Comparison of ENCODE assay signal across 9 cellular contexts in genomic region chr22:39994566-39995345, GRCh38. TPM values are rescaled to one million over a fixed set of nuclear protein-coding genes. Genes with fewer than 3 reads are reported as not detected.
DNase-seq lines count a peak whose midpoint lies in the region; ATAC-seq and TF ChIP-seq lines count a peak whose summit lies in the region.
"Had no signal": no experiment of that assay in that cellular context is flagged by ENCODE, and none has a peak within 500 bp of the region (broad histone marks: within the 10 kb centered on the region; RNA-seq: fewer than 3 reads in every experiment).

Gene FAM83F, plus strand, starts transcription at chr22:39994954. Its CDS starts 89 bp downstream, at chr22:39995043.

- intact Hi-C loops in body of pancreas (cut with DNase I), result no loop called here
- intact Hi-C loops in upper lobe of right lung (cut with DNase I), result no loop called here

- peak within 1 kb of the TSS; percentile 42 to 63 for H3K4me3 ChIP-seq in body of pancreas
- H3K4me3 ChIP-seq in upper lobe of right lung, result peak within 1 kb of the TSS; percentile 31

- H3K36me3 ChIP-seq in body of pancreas (replicated peaks in 1 of 2; ENCODE audit: insufficient read depth in 1 of 2, low read depth in 2 of 2), result no peaks in the 10 kb centered on the region
- H3K36me3 ChIP-seq in upper lobe of right lung, result no peaks in the 10 kb centered on the region

- TF ChIP-seq POLR2A in body of pancreas (IDR thresholded peaks at IDR 0.05), result peak; percentile 31 to 39 (median 34)

- ATAC-seq in body of pancreas, result peak; percentile 82
- peak; percentile 77 for ATAC-seq in memory B cell (ENCODE audit: low read depth)
- peak; percentile 78 for ATAC-seq in upper lobe of right lung
- no peak for ATAC-seq in GM21619 (IDR thresholded peaks at IDR 0.05; ENCODE audit: unreplicated experiment)
- ATAC-seq in GM21360 (IDR thresholded peaks at IDR 0.05; ENCODE audit: unreplicated experiment), result no peak

- peak; percentile 41 for DNase-seq in CD1c-positive myeloid dendritic cell (ENCODE audit: extremely low spot score)
- peak; percentile 88 for DNase-seq in NCI-H69 (lab: John Stamatoyannopoulos, UW)
- DNase-seq in body of pancreas, result peak; percentile 69 to 84 (median 74)
- DNase-seq in memory B cell (ENCODE audit: low spot score in 2 of 2), result peak in 1 of 2 donors; percentile 32
- DNase-seq in upper lobe of right lung, result no peak
- DNase-seq in NOMO-1 treated with dmso at 0.1 percent for 144 hours (lab: John Stamatoyannopoulos, UW; ENCODE audit: unreplicated experiment), result no peak

- TF ChIP-seq CTCF in body of pancreas (IDR thresholded peaks at IDR 0.05), result peak in 1 of 7 experiments; percentile 4
- TF ChIP-seq CTCF in upper lobe of right lung (IDR thresholded peaks at IDR 0.05), result no peak

- H3K9me3 ChIP-seq in body of pancreas (no peaks in the 10 kb centered on the region), upper lobe of right lung (no peaks in the 10 kb centered on the region)

- H3K27ac Mint-ChIP-seq in memory B cell, result no peak within 1 kb of the TSS

- H3K4me3 Mint-ChIP-seq in memory B cell, result peak within 1 kb of the TSS; percentile 21

- H3K27me3 Mint-ChIP-seq in memory B cell, result peaks cover 19% of the 10 kb centered on the region

- H3K36me3 Mint-ChIP-seq in memory B cell, result no peaks in the 10 kb centered on the region

- no peaks in the 10 kb centered on the region for H3K4me1 Mint-ChIP-seq in memory B cell

- H3K27ac ChIP-seq in body of pancreas (peak within 1 kb of the TSS; percentile 73 to 89 (median 87)), upper lobe of right lung (no peak within 1 kb of the TSS)

- H3K9me3 Mint-ChIP-seq in memory B cell, result no peaks in the 10 kb centered on the region

- no peaks in the 10 kb centered on the region for H3K27me3 ChIP-seq in body of pancreas
- peaks cover 49% of the 10 kb centered on the region for H3K27me3 ChIP-seq in upper lobe of right lung

- H3K4me1 ChIP-seq in body of pancreas (peaks cover 79% of the 10 kb centered on the region), upper lobe of right lung (no peaks in the 10 kb centered on the region)

- 3% methylated on average over 68 of the region's 109 CpGs; no CpG with 5 or more reads in 1 of the 2 donors for WGBS in body of pancreas, 2 donors

RNA-seq across cellular contexts. Expression of gene FAM83F, which starts in this region (rescaled TPM):
- total RNA-seq in body of pancreas (1 to 10 TPM; 8.9 to 9.1 TPM), upper lobe of right lung (0.35 TPM)
- total RNA-seq: pulmonary artery endothelial cell had no signal

Comparison
In these comparisons a context has a peak if more than half of its experiments do, and no peak if none do; other contexts are left out.
1. Peak in ATAC-seq and H3K4me3 ChIP-seq in upper lobe of right lung; RNA of the gene not detected or under 1 TPM.
2. DNase-seq: peak in CD1c-positive myeloid dendritic cell (single experiment), NCI-H69 (single experiment) and body of pancreas (4 of 4); none in upper lobe of right lung (single experiment) and NOMO-1 treated with dmso at 0.1 percent for 144 hours (single experiment).
3. ATAC-seq: peak in body of pancreas (single experiment) and memory B cell (single experiment); none in GM21619 (single experiment) and GM21360 (single experiment).